13 cellular contexts compared by ENCODE assay signal in genomic region chr14:96145116-96145864, GRCh38. TPM values are rescaled to one million over a fixed set of nuclear protein-coding genes. Genes with fewer than 3 reads are reported as not detected.
DNase-seq lines count a peak whose midpoint lies in the region; ATAC-seq and TF ChIP-seq lines count a peak whose summit lies in the region.
"Had no signal": no experiment of that assay in that cellular context is flagged by ENCODE, and none has a peak within 500 bp of the region (broad histone marks: within the 10 kb centered on the region; RNA-seq: fewer than 3 reads in every experiment).

No MANE protein-coding gene starts in this region.

- H3K27me3 ChIP-seq in transverse colon: no peaks in the 10 kb centered on the region

- peaks cover 26% of the 10 kb centered on the region for H3K4me1 Mint-ChIP-seq in chondrocyte (ENCODE audit: low read depth)

- H3K4me1 ChIP-seq in mesodermal cell (ENCODE audit: control insufficient read depth, insufficient read depth, low read length, poor library complexity, severe bottlenecking): peaks cover 9% of the 10 kb centered on the region
- peaks cover 0 to 14% (median 0%) of the 10 kb centered on the region in 4 donors for H3K4me1 ChIP-seq in transverse colon
- H3K4me1 ChIP-seq in mucosa of descending colon (ENCODE audit: low read depth): no peaks in the 10 kb centered on the region

- no peak for TF ChIP-seq POLR2A in transverse colon (IDR thresholded peaks at IDR 0.05)

- H3K4me3 ChIP-seq in mesodermal cell (ENCODE audit: extremely low read depth, insufficient read depth, low read length, poor library complexity, severe bottlenecking) (no peak overlapping the region), transverse colon (no peak overlapping the region), mucosa of descending colon (no peak overlapping the region)
- H3K4me3 ChIP-seq: heart right ventricle had no signal

- no peak for TF ChIP-seq CTCF in chondrocyte (IDR thresholded peaks at IDR 0.05)
- TF ChIP-seq CTCF in transverse colon (IDR thresholded peaks at IDR 0.05): no peak
- TF ChIP-seq CTCF in mucosa of descending colon (IDR thresholded peaks at IDR 0.05): no peak

- in situ Hi-C loops in transverse colon (cut with MboI; ENCODE audit: low pct_ligation_motif_present in 1 of 4, low pct_unique_long_range_greater_than_20kb in 1 of 4, low sequenced_read_pairs in 3 of 4): no loop called here

- intact Hi-C loops in transverse colon (cut with DNase I; ENCODE audit: low total_unique reads) (no loop called here), mucosa of descending colon (cut with DNase I, micrococcal nuclease) (no loop called here)

- TF ChIP-seq EP300 in transverse colon (IDR thresholded peaks at IDR 0.05; ENCODE audit: low read depth): no peak

- H3K9me3 Mint-ChIP-seq in chondrocyte (ENCODE audit: low read depth): peaks cover 18% of the 10 kb centered on the region

- peak overlapping the region; percentile 23 for H3K4me3 Mint-ChIP-seq in chondrocyte (ENCODE audit: unreplicated experiment)

- no peak for ATAC-seq in GM21367 (IDR thresholded peaks at IDR 0.05; ENCODE audit: unreplicated experiment)
- no peak for ATAC-seq in mucosa of descending colon
- ATAC-seq in HG02623 (IDR thresholded peaks at IDR 0.05; ENCODE audit: unreplicated experiment): no peak

- peak overlapping the region; percentile 90 for H3K27ac Mint-ChIP-seq in chondrocyte (ENCODE audit: unreplicated experiment)

- H3K27ac ChIP-seq in mesodermal cell (ENCODE audit: low read depth, low read length, severe bottlenecking) (peak overlapping the region; percentile 57), transverse colon (peak overlapping the region; percentile 13 to 64 (median 56))

- 100% methylated on average over 2 of the region's 6 CpGs for WGBS in mesodermal cell (ENCODE audit: insufficient coverage in 2 of 2), 2 experiments
- 42 to 63% methylated on average over 5 to 6 of the region's 6 CpGs for whole genome bisulfite sequencing in transverse colon (ENCODE audit: low coverage in 1 of 2), 2 donors

- H3K9me3 ChIP-seq in mesodermal cell (ENCODE audit: control insufficient read depth, low read length): peaks cover 9% of the 10 kb centered on the region
- peaks cover 0 to 5% of the 10 kb centered on the region in 2 donors for H3K9me3 ChIP-seq in transverse colon
- H3K9me3 ChIP-seq in mucosa of descending colon: no peaks in the 10 kb centered on the region

- H3K27me3 Mint-ChIP-seq in chondrocyte (ENCODE audit: low read depth): peaks cover 2% of the 10 kb centered on the region

- H3K36me3 Mint-ChIP-seq in chondrocyte (ENCODE audit: low read depth): no peaks in the 10 kb centered on the region

- H3K36me3 ChIP-seq in mesodermal cell (ENCODE audit: control insufficient read depth, insufficient read depth, low read length): no peaks in the 10 kb centered on the region
- H3K36me3 ChIP-seq in transverse colon: no peaks in the 10 kb centered on the region
- no peaks in the 10 kb centered on the region for H3K36me3 ChIP-seq in mucosa of descending colon (ENCODE audit: low read depth)
- H3K36me3 ChIP-seq: heart right ventricle had no signal

- DNase-seq in HT1080 (ENCODE audit: low read depth) (peak; percentile 41), chondrocyte (ENCODE audit: low spot score) (no peak), transverse colon (no peak), mucosa of descending colon (no peak)
- no peak for DNase-seq in activated CD8-positive, alpha-beta memory T cell treated with anti-CD3 and anti-CD28 coated beads, Interleukin-2, amount 50 U/mL, for 4 hours
- DNase-seq: activated CD4-positive, alpha-beta T cell treated with anti-CD3 and anti-CD28 coated beads for 48 hours; DMS153; heart right ventricle; NCI-H510A had no signal

RNA-seq across cellular contexts. Expression of gene BDKRB2, which starts 59.3 kb away (rescaled TPM):
- total RNA-seq in HT1080 (2014; rRNA removed; shearing (Covaris generic)): 0.03 TPM in 1 of 2 replicates, not detected in the other
- 1.1 and 1.4 TPM in 2 replicates for polyA plus RNA-seq in HT1080 (2015; cell fraction: cytosol; rRNA removed)
- polyA plus RNA-seq in HT1080 (2015; cell fraction: nucleus; rRNA removed): 1.2 and 2.1 TPM in 2 replicates
- total RNA-seq in chondrocyte (0.21 to 0.29 TPM (median 0.27 TPM) in 3 replicates), transverse colon (10 to 100 TPM in 3 of 4 donors, 1 to 10 TPM in 1; 2.6 to 19.8 (median 17.4) TPM), mucosa of descending colon (10 to 100 TPM; 18.7 to 38.6 (median 25.4) TPM)
- polyA plus RNA-seq in mesodermal cell (2013, experiment 1 of 2): 1.8 TPM
- 2.1 TPM for polyA plus RNA-seq in mesodermal cell (2013, experiment 2 of 2)
- total RNA-seq: SK-MEL-5 had no signal
